In genomic region chr3:46948830-46949671, GRCh38 we compare ENCODE assay signal across 8 cellular contexts. TPM values are rescaled to one million over a fixed set of nuclear protein-coding genes. Genes with fewer than 3 reads are reported as not detected.
DNase-seq lines count a peak whose midpoint lies in the region; ATAC-seq, FAIRE-seq and TF ChIP-seq lines count a peak whose summit lies in the region.

No MANE protein-coding gene starts in this region.

- H3K9ac ChIP-seq in OCI-LY1 (ENCODE audit: low read length), result no peak overlapping the region

- no peaks in the 10 kb centered on the region for H3K9me3 ChIP-seq in OCI-LY1 (ENCODE audit: low read length)
- no peaks in the 10 kb centered on the region for H3K9me3 ChIP-seq in esophagus muscularis mucosa
- no peaks in the 10 kb centered on the region for H3K9me3 ChIP-seq in small intestine (ENCODE audit: control insufficient read depth, low read depth)

- FAIRE-seq in small intestine (lab: Jason Lieb, UNC), result no peak

- intact Hi-C loops in esophagus muscularis mucosa (cut with DNase I), result no loop called here

- H3K36me3 ChIP-seq in OCI-LY1 (ENCODE audit: insufficient read depth, low read length) (peaks cover 44% of the 10 kb centered on the region; the same call in 1 of the 2 replicates), esophagus muscularis mucosa (peaks cover 0 to 7% (median 2%) of the 10 kb centered on the region in 4 donors), small intestine (ENCODE audit: control insufficient read depth in 2 of 2, insufficient read depth in 2 of 2, low read length in 2 of 2) (no peaks in the 10 kb centered on the region)

- 62% methylated on average over 5 of the region's 6 CpGs for WGBS in esophagus muscularis mucosa
- WGBS in small intestine, 3 donors, result 9 to 23% (median 14%) methylated on average over 6 of the region's 6 CpGs

- H3K4me2 ChIP-seq in OCI-LY1 (ENCODE audit: low read length), result no peak overlapping the region

- TF ChIP-seq CTCF in OCI-LY1 (IDR thresholded peaks at IDR 0.05; ENCODE audit: low read length) (no peak), esophagus muscularis mucosa (IDR thresholded peaks at IDR 0.05) (no peak)

- H3K4me1 ChIP-seq in OCI-LY1 (ENCODE audit: insufficient read depth, low read length, severe bottlenecking), result peaks cover 34% of the 10 kb centered on the region
- peaks cover 75 to 91% (median 90%) of the 10 kb centered on the region in 4 donors for H3K4me1 ChIP-seq in esophagus muscularis mucosa
- H3K4me1 ChIP-seq in small intestine (ENCODE audit: control insufficient read depth in 2 of 2, insufficient read depth in 1 of 2, low read depth in 1 of 2, low read length in 1 of 2), result peaks cover 48 to 65% of the 10 kb centered on the region in 2 donors

- H3F3A ChIP-seq in OCI-LY1 (ENCODE audit: insufficient read depth, low read length), result no peaks in the 10 kb centered on the region

- H3K27ac ChIP-seq in OCI-LY1 (ENCODE audit: low read depth, low read length, poor library complexity, severe bottlenecking), result peak overlapping the region; percentile 55
- H3K27ac ChIP-seq in esophagus muscularis mucosa (replicated peaks in 1 of 4), result peak overlapping the region in 3 of 4 donors; percentile 5 to 43 (median 25)
- H3K27ac ChIP-seq in small intestine (ENCODE audit: low read depth in 1 of 2, low read length in 1 of 2), result peak overlapping the region; percentile 98

- DNase-seq in AML-193 (lab: John Stamatoyannopoulos, UW), result peak; percentile 42 to 54
- no peak for DNase-seq in esophagus muscularis mucosa (ENCODE audit: extremely low spot score)
- peak; percentile 92 for DNase-seq in small intestine
- DNase-seq in NCI-H2227 treated with DMSO at 0.1 percent for 48 hours (lab: John Stamatoyannopoulos, UW), result no peak
- no peak for DNase-seq in ACHN
- DNase-seq in 8988T, result no peak

- H3K27me3 ChIP-seq in OCI-LY1 (ENCODE audit: insufficient read depth, low read length) (no peaks in the 10 kb centered on the region), esophagus muscularis mucosa (no peaks in the 10 kb centered on the region), small intestine (ENCODE audit: control insufficient read depth in 2 of 2, insufficient read depth in 2 of 2, low read length in 2 of 2) (no peaks in the 10 kb centered on the region)

- H3K9me2 ChIP-seq in OCI-LY1 (ENCODE audit: low read depth, low read length), result no peaks in the 10 kb centered on the region

- H4K20me1 ChIP-seq in OCI-LY1 (ENCODE audit: insufficient read depth, low read length), result no peaks in the 10 kb centered on the region

- in situ Hi-C loops in ACHN (cut with HindIII; ENCODE audit: low pct_ligation_motif_present, low pct_unique_long_range_greater_than_20kb, low sequenced_read_pairs), result no loop called here

- peak; percentile 67 for ATAC-seq in GM19351 (IDR thresholded peaks at IDR 0.05; ENCODE audit: unreplicated experiment)

- no peak for TF ChIP-seq EP300 in esophagus muscularis mucosa (IDR thresholded peaks at IDR 0.05)

- H2AFZ ChIP-seq in OCI-LY1 (ENCODE audit: low read length), result no peak overlapping the region

- H3K4me3 ChIP-seq in OCI-LY1 (ENCODE audit: low read depth, low read length, poor library complexity, severe bottlenecking), result no peak overlapping the region
- H3K4me3 ChIP-seq in esophagus muscularis mucosa, result no peak overlapping the region
- H3K4me3 ChIP-seq in small intestine (ENCODE audit: low read depth in 1 of 2, low read length in 2 of 2), result no peak overlapping the region

- peaks cover 94% of the 10 kb centered on the region for H3K79me2 ChIP-seq in OCI-LY1 (ENCODE audit: insufficient read depth, low read length)

- TF ChIP-seq POLR2A in esophagus muscularis mucosa (IDR thresholded peaks at IDR 0.05; ENCODE audit: low read depth), result no peak

RNA-seq across cellular contexts. Expression of gene CCDC12, which starts 27.5 kb away (rescaled TPM):
- total RNA-seq in esophagus muscularis mucosa, result 10 to 100 TPM; 27.5 to 54.8 (median 36.7) TPM
- 10 to 100 TPM; 73.3 to 84.5 (median 78.6) TPM for polyA plus RNA-seq in small intestine

RNA-seq across cellular contexts. Expression of gene NBEAL2, which starts 30.4 kb away (rescaled TPM):
- total RNA-seq in esophagus muscularis mucosa, result 10 to 100 TPM; 16.6 to 22.1 (median 21.2) TPM
- polyA plus RNA-seq in small intestine, result 10 to 100 TPM; 32.7 to 55.9 (median 50.5) TPM

Comparison
In these comparisons a context has a peak if more than half of its experiments do, and no peak if none do; other contexts are left out.
1. DNase-seq: peak in AML-193 (2 of 2) and small intestine (single experiment); none in esophagus muscularis mucosa (single experiment), NCI-H2227 treated with DMSO at 0.1 percent for 48 hours (single experiment), ACHN (single experiment) and 8988T (single experiment).
2. H3K27ac ChIP-seq: peak in every context shown above with its lines; median percentile 98 in small intestine; 55 in OCI-LY1; 25 in esophagus muscularis mucosa.